ENCODE assay signal across 19 cellular contexts in the genomic region with DNA sequence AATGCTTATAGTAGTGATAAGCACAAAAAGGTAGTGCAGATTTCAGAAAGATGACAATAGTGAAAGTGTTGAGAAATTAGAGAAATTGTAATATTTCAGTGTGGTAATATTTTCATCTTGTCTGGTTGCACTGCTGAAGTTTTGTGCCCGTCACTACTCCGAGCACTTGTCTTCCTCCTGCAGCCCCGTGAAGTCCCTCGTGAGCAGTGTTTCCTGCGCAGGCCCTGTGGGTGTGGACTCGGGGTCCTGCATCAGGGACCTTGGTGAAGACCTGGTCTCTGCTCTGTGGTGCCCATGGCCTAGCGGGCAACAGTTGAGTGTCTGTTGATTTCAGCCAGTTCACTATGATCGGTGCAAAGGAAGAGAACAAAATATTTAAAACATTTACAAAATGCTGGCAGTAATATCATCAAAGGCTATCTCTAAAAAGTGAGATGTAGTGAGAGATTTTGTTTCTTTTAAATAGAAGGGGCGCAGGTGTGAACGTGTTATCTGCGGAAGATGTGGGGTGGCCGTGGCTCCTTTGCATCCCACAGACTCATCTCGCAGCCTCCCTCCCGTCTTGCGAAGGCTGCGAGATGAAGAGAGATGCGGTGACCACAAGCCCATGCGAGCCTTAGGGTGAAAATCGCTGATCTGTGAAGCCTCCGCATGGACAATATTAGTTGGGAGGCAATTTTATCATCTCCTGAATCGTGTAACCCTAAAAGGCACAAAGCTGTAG.
"Had no signal": no experiment of that assay in that cellular context is flagged by ENCODE, and none has a peak within 500 bp of the region (broad histone marks: within the 10 kb centered on the region; RNA-seq: fewer than 3 reads in every experiment).

No MANE protein-coding gene starts in this region.

- H3K27me3 Mint-ChIP-seq: activated B cell treated with CpG ODN at 0.5 μM for 24 hours; activated CD4-positive, alpha-beta memory T cell treated with anti-CD3 and anti-CD28 coated beads, Interleukin-2, amount 10 ng/mL, durations not matched to agents 7 days and 5 days; activated T-cell treated with anti-CD3 and anti-CD28 coated beads, Interleukin-2, amount 50 U/mL, for 24 hours; stimulated activated memory B cell treated with anti-CD40 and anti-IgM and Interleukin-4, amounts not matched to agents 10 μg/mL and 1 μg/mL and 100 μg/mL, for 72 hours; T-cell had no signal

- H3K4me3 ChIP-seq: breast epithelium, left lung, ovary, psoas muscle, tibial artery, uterus had no signal

- H3K36me3 ChIP-seq: breast epithelium, ovary, uterus had no signal

- H3K27me3 ChIP-seq: breast epithelium, left lung, ovary, tibial artery, uterus had no signal

- H3K9me3 Mint-ChIP-seq: activated B cell treated with CpG ODN at 0.5 μM for 24 hours; activated CD4-positive, alpha-beta memory T cell treated with anti-CD3 and anti-CD28 coated beads, Interleukin-2, amount 10 ng/mL, durations not matched to agents 7 days and 5 days; activated naive CD4-positive, alpha-beta T cell treated with anti-CD3 and anti-CD28 coated beads for 36 hours; activated T-cell treated with anti-CD3 and anti-CD28 coated beads, Interleukin-2, amount 50 U/mL, for 24 hours; activated T-helper 2 cell treated with anti-CD3 and anti-CD28 coated beads, Interferon-gamma antibody, Interleukin-2, Interleukin-4, amounts not matched to agents 10 μg/mL and 5 μg/mL and 100 μg/mL, durations not matched to agents 14 hours and 24 hours and 36 hours; stimulated activated memory B cell treated with anti-CD40 and anti-IgM and Interleukin-4, amounts not matched to agents 10 μg/mL and 1 μg/mL and 100 μg/mL, for 72 hours; T-cell had no signal

- H3K4me1 ChIP-seq: breast epithelium, left lung, psoas muscle, tibial artery, uterus had no signal

- ATAC-seq: left lung; psoas muscle; right cardiac atrium; stimulated activated memory B cell treated with anti-CD40 and anti-IgM and Interleukin-4, amounts not matched to agents 10 μg/mL and 1 μg/mL and 100 μg/mL, for 72 hours had no signal

- DNase-seq: activated B cell treated with CpG ODN at 0.5 μM for 24 hours; activated CD4-positive, alpha-beta memory T cell treated with anti-CD3 and anti-CD28 coated beads, Interleukin-2, amount 10 ng/mL, durations not matched to agents 7 days and 5 days; activated CD4-positive, alpha-beta T cell treated with anti-CD3 and anti-CD28 coated beads for 48 hours; activated naive CD4-positive, alpha-beta T cell treated with anti-CD3 and anti-CD28 coated beads for 36 hours; activated T-cell treated with anti-CD3 and anti-CD28 coated beads, Interleukin-2, amount 50 U/mL, for 24 hours; cortex of kidney; left lung; ovary; psoas muscle; stimulated activated CD4-positive, alpha-beta T cell treated with anti-CD3 and anti-CD28 coated beads, Interleukin-4, amount 100 ng/mL, for 24 hours; T-cell; uterus had no signal

- H3K4me1 Mint-ChIP-seq: activated B cell treated with CpG ODN at 0.5 μM for 24 hours; activated CD4-positive, alpha-beta memory T cell treated with anti-CD3 and anti-CD28 coated beads, Interleukin-2, amount 10 ng/mL, durations not matched to agents 7 days and 5 days; stimulated activated memory B cell treated with anti-CD40 and anti-IgM and Interleukin-4, amounts not matched to agents 10 μg/mL and 1 μg/mL and 100 μg/mL, for 72 hours had no signal

- H3K4me3 Mint-ChIP-seq: activated B cell treated with CpG ODN at 0.5 μM for 24 hours; activated CD4-positive, alpha-beta memory T cell treated with anti-CD3 and anti-CD28 coated beads, Interleukin-2, amount 10 ng/mL, durations not matched to agents 7 days and 5 days; activated naive CD4-positive, alpha-beta T cell treated with anti-CD3 and anti-CD28 coated beads for 36 hours; activated T-cell treated with anti-CD3 and anti-CD28 coated beads, Interleukin-2, amount 50 U/mL, for 24 hours; stimulated activated memory B cell treated with anti-CD40 and anti-IgM and Interleukin-4, amounts not matched to agents 10 μg/mL and 1 μg/mL and 100 μg/mL, for 72 hours had no signal

- FAIRE-seq: astrocyte, frontal cortex had no signal

- H3K27ac Mint-ChIP-seq: activated B cell treated with CpG ODN at 0.5 μM for 24 hours; activated CD4-positive, alpha-beta memory T cell treated with anti-CD3 and anti-CD28 coated beads, Interleukin-2, amount 10 ng/mL, durations not matched to agents 7 days and 5 days; activated naive CD4-positive, alpha-beta T cell treated with anti-CD3 and anti-CD28 coated beads for 36 hours; activated T-helper 2 cell treated with anti-CD3 and anti-CD28 coated beads, Interferon-gamma antibody, Interleukin-2, Interleukin-4, amounts not matched to agents 10 μg/mL and 5 μg/mL and 100 μg/mL, durations not matched to agents 14 hours and 24 hours and 36 hours; stimulated activated memory B cell treated with anti-CD40 and anti-IgM and Interleukin-4, amounts not matched to agents 10 μg/mL and 1 μg/mL and 100 μg/mL, for 72 hours had no signal

- H3K27ac ChIP-seq: breast epithelium, left lung, ovary, psoas muscle, tibial artery, uterus had no signal

- H3K9me3 ChIP-seq: left lung, ovary, psoas muscle, tibial artery, uterus had no signal
